7 cellular contexts compared by ENCODE assay signal in the genomic region with DNA sequence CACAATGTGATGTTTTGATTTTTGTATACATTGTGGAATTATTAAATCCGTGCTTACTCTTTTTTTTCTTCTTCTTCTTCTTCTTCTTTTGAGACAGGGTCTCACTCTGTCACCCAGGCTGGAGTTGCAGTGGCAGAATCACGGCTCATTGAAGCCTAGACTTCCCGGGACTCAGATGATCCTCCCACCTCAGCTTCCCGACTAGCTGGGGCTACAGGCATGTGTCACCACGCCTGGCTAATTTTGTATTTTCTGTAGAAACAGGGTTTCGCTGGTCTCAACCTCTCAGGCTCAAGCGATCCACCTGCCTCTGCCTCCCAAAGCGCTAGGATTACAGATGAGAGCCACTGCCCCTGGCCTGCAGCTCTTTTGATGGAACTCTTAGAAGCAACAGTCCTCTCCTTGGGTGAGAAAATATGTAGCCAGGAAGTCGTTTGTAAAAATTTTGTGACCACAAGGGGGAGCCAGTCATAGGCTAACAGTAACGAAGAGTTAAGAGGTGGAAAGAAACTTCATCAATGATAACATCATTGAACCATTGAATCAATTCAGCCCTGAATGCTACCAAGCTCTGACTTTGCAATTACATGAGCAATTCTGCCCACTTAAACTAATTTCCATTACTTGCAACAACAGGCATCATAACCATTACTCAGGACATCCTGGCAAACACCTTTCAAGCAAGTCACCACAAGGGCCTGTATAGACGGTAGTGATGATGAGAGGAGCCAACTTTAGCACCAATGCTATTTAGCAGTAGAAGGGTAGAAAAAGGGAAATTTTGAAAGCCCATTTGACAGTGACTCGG. TPM values are rescaled to one million over a fixed set of nuclear protein-coding genes. Genes with fewer than 3 reads are reported as not detected.
A peak's percentile ranks its signal among the peaks of the same experiment; 100 is the strongest.
DNase-seq lines count a peak whose midpoint lies in the region; ATAC-seq and TF ChIP-seq lines count a peak whose summit lies in the region.

No MANE protein-coding gene starts in this region.

- POLR2A ChIA-PET in GM10248 (lab: Yijun Ruan, JAX): no interaction called here

- no peaks in the 10 kb centered on the region for H3K4me1 ChIP-seq in stomach

- H3K27me3 ChIP-seq in stomach: no peaks in the 10 kb centered on the region

- H3K4me3 ChIP-seq in stomach: no peak overlapping the region

- H3K9me3 ChIP-seq in stomach: no peaks in the 10 kb centered on the region

- no peaks in the 10 kb centered on the region for H3K36me3 ChIP-seq in stomach

- no peak overlapping the region for H3K27ac ChIP-seq in stomach

- peaks cover 6 to 7% of the 10 kb centered on the region in 2 donors for H3K4me1 Mint-ChIP-seq in effector memory CD8-positive, alpha-beta T cell (ENCODE audit: low read depth in 2 of 2)

- H3K27me3 Mint-ChIP-seq in effector memory CD8-positive, alpha-beta T cell: no peaks in the 10 kb centered on the region

- CTCF ChIA-PET in GM10248 (lab: Yijun Ruan, JAX): interaction anchor here (0.7 to 5.6 kb wide), 39 partner anchors 8 to 1392 kb away, joined by 3 to 93 read pairs (median 5); partner anchors contain the start of gene CMTM7

- H3K4me3 Mint-ChIP-seq in effector memory CD8-positive, alpha-beta T cell: no peak overlapping the region

- H3K36me3 Mint-ChIP-seq in effector memory CD8-positive, alpha-beta T cell (ENCODE audit: insufficient read depth): peaks cover 6% of the 10 kb centered on the region

- H3K27ac Mint-ChIP-seq in effector memory CD8-positive, alpha-beta T cell: peak overlapping the region; percentile 21 to 35

- TF ChIP-seq POLR2A in stomach (IDR thresholded peaks at IDR 0.05): no peak

- WGBS in stomach, 5 donors: 55 to 61% (median 60%) methylated on average over 12 of the region's 12 CpGs

- TF ChIP-seq EP300 in stomach (IDR thresholded peaks at IDR 0.05): no peak

- TF ChIP-seq CTCF in GM10248 (IDR thresholded peaks at IDR 0.05; ENCODE audit: control extremely low read depth, extremely low read depth, low read depth, missing control alignments) (peak; percentile 64), stomach (IDR thresholded peaks at IDR 0.05) (peak in 5 of 7 experiments; percentile 37 to 68 (median 65))

- intact Hi-C loops in stomach (cut with DNase I; ENCODE audit: low total_unique reads): loop anchor here (5.0 kb wide), 1 partner anchor 92 kb away; no protein-coding TSS in a partner anchor

- no peaks in the 10 kb centered on the region for H3K9me3 Mint-ChIP-seq in effector memory CD8-positive, alpha-beta T cell

- peak; percentile 62 for DNase-seq in GM10248 (ENCODE audit: extremely low spot score)
- DNase-seq in NCI-H460 (ENCODE audit: extremely low read depth, low read depth): peak; percentile 54
- peak; percentile 54 to 61 for DNase-seq in activated CD4-positive, alpha-beta T cell treated with anti-CD3 and anti-CD28 coated beads, Interleukin-2, amount 50 U/mL, for 4 hours
- DNase-seq in effector memory CD8-positive, alpha-beta T cell: peak; percentile 79 to 84 (median 79)
- DNase-seq in midbrain (lab: John Stamatoyannopoulos, UW): peak; percentile 65
- DNase-seq in stomach: peak; percentile 59

- ATAC-seq in HG02571 (IDR thresholded peaks at IDR 0.05; ENCODE audit: unreplicated experiment): peak; percentile 58
- ATAC-seq in effector memory CD8-positive, alpha-beta T cell (replicated peaks): peak; percentile 85

RNA-seq across cellular contexts. Expression of gene CMTM7, which starts 16.7 kb away (rescaled TPM):
- 10.9 and 12.3 TPM in 2 replicates for total RNA-seq in NCI-H460 (2014; rRNA removed; shearing (Covaris generic))
- polyA plus RNA-seq in NCI-H460 (2014; cell fraction: nucleus; rRNA removed): 12.4 and 14.9 TPM in 2 replicates
- total RNA-seq in stomach: 10 to 100 TPM in 2 of 5 donors, 1 to 10 TPM in 2, not detected in 1; 3.1 to 54.9 (median 8.7) TPM
- 1 to 10 TPM; 5.7 to 8.7 (median 7.4) TPM for polyA plus RNA-seq in stomach
